In genomic region chr17:19000531-19001011, GRCh38 we compare ENCODE assay signal across 1 cellular context.
A peak's percentile ranks its signal among the peaks of the same experiment; 100 is the strongest.
TF ChIP-seq lines count a peak whose summit lies in the region.

No MANE protein-coding gene starts in this region.

TF ChIP-seq in HepG2, 621 proteins besides CTCF, POLR2A, EP300 and RAD21 (continued from another document):
- TF ChIP-seq ZBTB34 (CRISPR knock-in tag; IDR thresholded peaks at IDR 0.05) = no peak
- peak; percentile 27 for TF ChIP-seq ZNF687 (CRISPR knock-in tag; IDR thresholded peaks at IDR 0.05)
- TF ChIP-seq ZNF607 (CRISPR knock-in tag; IDR thresholded peaks at IDR 0.05; ENCODE audit: borderline replicate concordance) = no peak
